20 cellular contexts compared by ENCODE assay signal in the genomic region with DNA sequence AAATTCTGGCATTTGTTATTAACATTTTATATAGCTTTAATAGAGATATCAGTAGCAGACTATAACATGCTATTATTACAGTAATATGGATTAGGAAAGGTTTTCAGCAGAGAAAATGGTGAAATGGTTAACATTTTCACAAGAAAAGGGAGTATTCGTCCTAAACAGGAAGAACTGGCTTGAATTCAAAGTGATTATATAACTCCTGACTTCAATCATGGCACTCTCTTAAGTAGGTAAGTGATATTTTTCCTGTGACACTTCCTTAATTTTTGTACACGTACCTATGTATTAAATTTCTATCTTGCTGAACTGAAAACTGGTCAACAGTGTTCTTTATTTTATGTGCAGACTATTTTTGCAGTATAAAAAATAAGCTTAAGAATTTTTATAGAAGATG.
A peak's percentile ranks its signal among the peaks of the same experiment; 100 is the strongest.
DNase-seq lines count a peak whose midpoint lies in the region; ATAC-seq and TF ChIP-seq lines count a peak whose summit lies in the region.
"Had no signal": no experiment of that assay in that cellular context is flagged by ENCODE, and none has a peak within 500 bp of the region (broad histone marks: within the 10 kb centered on the region; RNA-seq: fewer than 3 reads in every experiment).

No MANE protein-coding gene starts in this region.

- intact Hi-C loops in left ventricle myocardium inferior (cut with micrococcal nuclease) (no loop called here), left ventricle myocardium superior (cut with micrococcal nuclease) (no loop called here), left colon (cut with DNase I, micrococcal nuclease) (loop anchor here in 1 of 2 donors (10.0 kb wide), 1 partner anchor 50 kb away; no protein-coding TSS in a partner anchor)

- no peaks in the 10 kb centered on the region for H3K27me3 ChIP-seq in left ventricle myocardium inferior (ENCODE audit: low read depth)
- H3K27me3 ChIP-seq in skeletal muscle tissue (ENCODE audit: control insufficient read depth in 3 of 3, insufficient read depth in 3 of 3, low read length in 3 of 3) = no peaks in the 10 kb centered on the region

- no peaks in the 10 kb centered on the region for H3K36me3 ChIP-seq in left ventricle myocardium inferior
- H3K36me3 ChIP-seq in skeletal muscle tissue (ENCODE audit: control insufficient read depth in 3 of 3, insufficient read depth in 3 of 3, low read length in 3 of 3) = no peaks in the 10 kb centered on the region

- in situ Hi-C loops in ACHN (cut with HindIII; ENCODE audit: low pct_ligation_motif_present, low pct_unique_long_range_greater_than_20kb, low sequenced_read_pairs) = no loop called here

- H3K4me3 ChIP-seq in left ventricle myocardium inferior (no peak overlapping the region), skeletal muscle tissue (ENCODE audit: low read length in 3 of 3) (no peak overlapping the region)

- peak overlapping the region; percentile 59 for H3K27ac ChIP-seq in left ventricle myocardium inferior (replicated peaks)
- H3K27ac ChIP-seq in skeletal muscle tissue (ENCODE audit: low read depth, low read length) = peak overlapping the region; percentile 49
- H3K27ac ChIP-seq: HL-60 had no signal

- H3K4me1 ChIP-seq in left ventricle myocardium inferior (peaks cover 52% of the 10 kb centered on the region), skeletal muscle tissue (ENCODE audit: control insufficient read depth in 3 of 3, insufficient read depth in 3 of 3, low read length in 3 of 3) (peaks cover 0 to 6% (median 2%) of the 10 kb centered on the region in 3 donors)

- ATAC-seq in left ventricle myocardium superior = no peak
- peak; percentile 49 for ATAC-seq in left colon

- H3K9me3 ChIP-seq in left ventricle myocardium inferior (replicated peaks) (no peaks in the 10 kb centered on the region), skeletal muscle tissue (ENCODE audit: control insufficient read depth in 3 of 3, low read length in 3 of 3) (no peaks in the 10 kb centered on the region)

- H3K9ac ChIP-seq in skeletal muscle tissue (ENCODE audit: low read depth in 1 of 3, low read length in 3 of 3) = no peak overlapping the region

- no peak for TF ChIP-seq CTCF in left ventricle myocardium inferior (IDR thresholded peaks at IDR 0.05; ENCODE audit: borderline replicate concordance)

- DNase-seq in left ventricle myocardium inferior (no peak), left ventricle myocardium superior (no peak), left colon (no peak), amygdala (lab: John Stamatoyannopoulos, UW) (no peak), germinal center (ENCODE audit: low spot score) (no peak), NOMO-1 treated with dmso at 0.1 percent for 144 hours (lab: John Stamatoyannopoulos, UW; ENCODE audit: unreplicated experiment) (no peak), ACHN (no peak)
- DNase-seq: Calu3; CD4-positive, CD25-positive, alpha-beta regulatory T cell; DMS79 treated with DMSO at 0.1 percent for 48 hours; GDM1; KBM-7; NCI-H1048; NCI-H1694; NCI-H2171; NCI-H446 treated with DMSO at 0.1 percent for 48 hours; NCI-H774; SHP77 treated with DMSO at 0.1 percent for 48 hours had no signal
